8 cellular contexts compared by ENCODE assay signal in genomic region chr1:86774305-86775304, GRCh38.
DNase-seq lines count a peak whose midpoint lies in the region; ATAC-seq and TF ChIP-seq lines count a peak whose summit lies in the region.

No MANE protein-coding gene starts in this region.

- no peaks in the 10 kb centered on the region for H3K9me3 Mint-ChIP-seq in activated naive CD8-positive, alpha-beta T cell treated with anti-CD3 and anti-CD28 coated beads, Interleukin-2, amount 50 U/mL, for 24 hours

- peak overlapping the region; percentile 56 for H3K4me3 Mint-ChIP-seq in activated naive CD8-positive, alpha-beta T cell treated with anti-CD3 and anti-CD28 coated beads, Interleukin-2, amount 50 U/mL, for 24 hours

- DNase-seq in ELR (ENCODE audit: low read depth): peak; percentile 91
- peak; percentile 63 for DNase-seq in activated naive CD8-positive, alpha-beta T cell treated with anti-CD3 and anti-CD28 coated beads, Interleukin-2, amount 50 U/mL, for 24 hours
- DNase-seq in hippocampal formation (lab: John Stamatoyannopoulos, UW): peak; percentile 28 to 42
- DNase-seq in cortex of kidney (lab: John Stamatoyannopoulos, UW): no peak

- H3K27ac ChIP-seq in skin epidermis: peak overlapping the region in 11 of 21 experiments; percentile 8 to 75 (median 49)

- no peaks in the 10 kb centered on the region for H3K27me3 Mint-ChIP-seq in activated naive CD8-positive, alpha-beta T cell treated with anti-CD3 and anti-CD28 coated beads, Interleukin-2, amount 50 U/mL, for 24 hours

- no peak overlapping the region for H3K4me3 ChIP-seq in skin epidermis

- H3K27ac Mint-ChIP-seq in activated naive CD8-positive, alpha-beta T cell treated with anti-CD3 and anti-CD28 coated beads, Interleukin-2, amount 50 U/mL, for 24 hours: peak overlapping the region; percentile 79

- H3K36me3 Mint-ChIP-seq in activated naive CD8-positive, alpha-beta T cell treated with anti-CD3 and anti-CD28 coated beads, Interleukin-2, amount 50 U/mL, for 24 hours (ENCODE audit: low read depth): no peaks in the 10 kb centered on the region

- no peak for TF ChIP-seq EP300 in Ishikawa (IDR thresholded peaks at IDR 0.05; ENCODE audit: borderline replicate concordance)

- peaks cover 22% of the 10 kb centered on the region for H3K4me1 Mint-ChIP-seq in activated naive CD8-positive, alpha-beta T cell treated with anti-CD3 and anti-CD28 coated beads, Interleukin-2, amount 50 U/mL, for 24 hours

- TF ChIP-seq RAD21 in Ishikawa (IDR thresholded peaks at IDR 0.05; ENCODE audit: low read depth): no peak

- peak; percentile 96 for ATAC-seq in GM21737 (IDR thresholded peaks at IDR 0.05; ENCODE audit: unreplicated experiment)
- ATAC-seq in activated naive CD8-positive, alpha-beta T cell treated with anti-CD3 and anti-CD28 coated beads, Interleukin-2, amount 50 U/mL, for 24 hours: peak; percentile 99

TF ChIP-seq in Ishikawa, 13 proteins besides CTCF, POLR2A, EP300 and RAD21:
- TF ChIP-seq NFIC (IDR thresholded peaks at IDR 0.05): no peak
- TF ChIP-seq TEAD4 (IDR thresholded peaks at IDR 0.05): peak; percentile 54; the same call in 1 of the 2 replicates
- TF ChIP-seq TCF12 (IDR thresholded peaks at IDR 0.05; ENCODE audit: low read depth): no peak
- peak; percentile 51; the same call in 1 of the 2 replicates for TF ChIP-seq CEBPB (IDR thresholded peaks at IDR 0.05)
- TF ChIP-seq USF1 (IDR thresholded peaks at IDR 0.05): no peak
- TF ChIP-seq EGR1 (IDR thresholded peaks at IDR 0.05): no peak

TF ChIP-seq in PFSK-1, 5 proteins besides CTCF, POLR2A, EP300 and RAD21:
- no peak for TF ChIP-seq POLR2AphosphoS5 (IDR thresholded peaks at IDR 0.05; ENCODE audit: low read depth, low read length)
- no peak for TF ChIP-seq SIN3A (IDR thresholded peaks at IDR 0.05; ENCODE audit: borderline replicate concordance, insufficient read depth, low read length)
- peak; percentile 71 for TF ChIP-seq FOXP2 (optimal IDR thresholded peaks at IDR 0.05; ENCODE audit: borderline replicate concordance, extremely low read depth, extremely low read length, insufficient read depth)
- no peak for TF ChIP-seq REST (IDR thresholded peaks at IDR 0.05; ENCODE audit: insufficient read depth in 1 of 2, low read depth in 2 of 2, low read length in 2 of 2)
- TF ChIP-seq TAF1 (IDR thresholded peaks at IDR 0.05; ENCODE audit: borderline replicate concordance, insufficient read depth, low read length): no peak
